Comparison of ENCODE assay signal across 8 cellular contexts in genomic region chr10:48656241-48656921, GRCh38. TPM values are rescaled to one million over a fixed set of nuclear protein-coding genes. Genes with fewer than 3 reads are reported as not detected.
DNase-seq lines count a peak whose midpoint lies in the region; ATAC-seq and TF ChIP-seq lines count a peak whose summit lies in the region.

No MANE protein-coding gene starts in this region.

- peak overlapping the region; percentile 75 for H3K9ac ChIP-seq in SK-N-SH

- H3K4me3 ChIP-seq in GM23338 (peak overlapping the region; percentile 57), SK-N-SH (ENCODE audit: low read depth in 2 of 2, low read length in 1 of 2) (peak overlapping the region; percentile 69 to 71), osteoblast (ENCODE audit: insufficient read depth, low read length) (peak overlapping the region; percentile 78), testis (peak overlapping the region; percentile 51 to 63)

- H3K9me3 Mint-ChIP-seq in GM23338: no peaks in the 10 kb centered on the region
- H3K9me3 Mint-ChIP-seq in activated naive CD4-positive, alpha-beta T cell treated with anti-CD3 and anti-CD28 coated beads, Interleukin-2, amount 50 U/mL, for 24 hours: no peaks in the 10 kb centered on the region

- peaks cover 15% of the 10 kb centered on the region for H3K27me3 Mint-ChIP-seq in GM23338 (ENCODE audit: insufficient read depth, low read depth, poor library complexity)
- peaks cover 17% of the 10 kb centered on the region for H3K27me3 Mint-ChIP-seq in activated naive CD4-positive, alpha-beta T cell treated with anti-CD3 and anti-CD28 coated beads, Interleukin-2, amount 50 U/mL, for 24 hours

- H3K27ac ChIP-seq in GM23338 (ENCODE audit: low read depth) (no peak overlapping the region), SK-N-SH (ENCODE audit: low read depth in 2 of 2, low read length in 1 of 2) (peak overlapping the region; percentile 69 to 74; a peak in 2 of 4 replicates), osteoblast (ENCODE audit: low read depth, low read length) (peak overlapping the region; percentile 4), testis (no peak overlapping the region)

- DNase-seq in ELR (ENCODE audit: low read depth) (peak; percentile 89), GM23338 (ENCODE audit: low spot score) (peak; percentile 92), Kasumi-1 (lab: John Stamatoyannopoulos, UW) (peak; percentile 91), SK-N-SH (peak; percentile 97), head of caudate nucleus (peak; percentile 78 to 97 (median 92)), osteoblast (ENCODE audit: insufficient read length, low spot score, missing footprints) (peak; percentile 99), testis (peak; percentile 94)

- intact Hi-C loops in head of caudate nucleus (cut with DNase I) (loop anchor here (1.0 to 10.0 kb wide), 3 partner anchors 52 to 289 kb away; partner anchors contain the start of gene ARHGAP22), testis (cut with DNase I; ENCODE audit: low total_unique reads) (loop anchor here (5.0 kb wide), 1 partner anchor 104 kb away; no protein-coding TSS in a partner anchor)

- peak; percentile 93 for TF ChIP-seq RAD21 in SK-N-SH (IDR thresholded peaks at IDR 0.05; ENCODE audit: low read length)

- peak in 1 of 2 experiments; percentile 26; a peak in 1 of 4 replicates for TF ChIP-seq EP300 in SK-N-SH (IDR thresholded peaks at IDR 0.05; ENCODE audit: borderline replicate concordance in 1 of 2, low read depth in 1 of 2, low read length in 1 of 2)

- ATAC-seq in GM23338: peak; percentile 82

- peak overlapping the region; percentile 68 for H3K4me3 Mint-ChIP-seq in GM23338
- H3K4me3 Mint-ChIP-seq in activated naive CD4-positive, alpha-beta T cell treated with anti-CD3 and anti-CD28 coated beads, Interleukin-2, amount 50 U/mL, for 24 hours: peak overlapping the region; percentile 80

- no peaks in the 10 kb centered on the region for H3K36me3 Mint-ChIP-seq in GM23338 (ENCODE audit: low read depth)
- H3K36me3 Mint-ChIP-seq in activated naive CD4-positive, alpha-beta T cell treated with anti-CD3 and anti-CD28 coated beads, Interleukin-2, amount 50 U/mL, for 24 hours: no peaks in the 10 kb centered on the region

- no peak overlapping the region for H3K27ac Mint-ChIP-seq in GM23338
- no peak overlapping the region for H3K27ac Mint-ChIP-seq in activated naive CD4-positive, alpha-beta T cell treated with anti-CD3 and anti-CD28 coated beads, Interleukin-2, amount 50 U/mL, for 24 hours

- no peaks in the 10 kb centered on the region for H3K79me2 ChIP-seq in GM23338 (replicated peaks; ENCODE audit: insufficient read depth)
- H3K79me2 ChIP-seq in SK-N-SH (ENCODE audit: insufficient read depth): peaks cover 31% of the 10 kb centered on the region; the same call in 1 of the 2 replicates
- H3K79me2 ChIP-seq in osteoblast (ENCODE audit: insufficient read depth, low read length): peaks cover 36% of the 10 kb centered on the region

- H3K9me2 ChIP-seq in GM23338 (ENCODE audit: insufficient read depth) (no peaks in the 10 kb centered on the region), SK-N-SH (no peaks in the 10 kb centered on the region)

- H2AFZ ChIP-seq in GM23338 (peak overlapping the region; percentile 99), SK-N-SH (ENCODE audit: low read depth) (peak overlapping the region; percentile 100), osteoblast (ENCODE audit: low read length) (peak overlapping the region; percentile 92)

- H3K4me1 ChIP-seq in GM23338 (ENCODE audit: insufficient read depth) (peaks cover 8% of the 10 kb centered on the region; the same call in 1 of the 2 replicates), SK-N-SH (ENCODE audit: control insufficient read depth in 1 of 2, insufficient read depth in 2 of 2, low read depth in 1 of 2, low read length in 1 of 2) (peaks cover 5 to 20% of the 10 kb centered on the region in 2 experiments; a peak in 2 of 4 replicates), osteoblast (ENCODE audit: insufficient read depth, low read length) (peaks cover 20% of the 10 kb centered on the region), testis (peaks cover 8% of the 10 kb centered on the region)

- 5% methylated on average over 14 of the region's 46 CpGs for WGBS in SK-N-SH (ENCODE audit: low lambda C conversion rate)
- WGBS in testis, 2 donors: 2% methylated on average over 44 of the region's 46 CpGs; no CpG with 5 or more reads in 1 of the 2 donors

- TF ChIP-seq CTCF in GM23338 (conservative IDR thresholded peaks at IDR 0.05; ENCODE audit: low read depth in 2 of 2): peak; percentile 67 to 93
- peak; percentile 85 for TF ChIP-seq CTCF in SK-N-SH (IDR thresholded peaks at IDR 0.05)
- TF ChIP-seq CTCF in osteoblast (IDR thresholded peaks at IDR 0.05; ENCODE audit: extremely low read depth, low read depth, low read length): peak; percentile 89
- TF ChIP-seq CTCF in testis (IDR thresholded peaks at IDR 0.05): peak; percentile 97 to 99 (median 99)

- CTCF ChIA-PET in SK-N-SH (lab: Yijun Ruan, JAX): interaction anchor here (0.5 to 14.1 kb wide), 187 partner anchors 8 to 1105 kb away, joined by 3 to 662 read pairs (median 5); partner anchors contain the start of genes ARHGAP22, LRRC18, OGDHL and WDFY4

- no peaks in the 10 kb centered on the region for H4K20me1 ChIP-seq in GM23338 (replicated peaks; ENCODE audit: insufficient read depth)
- no peaks in the 10 kb centered on the region for H4K20me1 ChIP-seq in SK-N-SH (ENCODE audit: insufficient read depth)
- no peaks in the 10 kb centered on the region for H4K20me1 ChIP-seq in osteoblast (ENCODE audit: insufficient read depth, low read length)

- H3K9me3 ChIP-seq in SK-N-SH (no peaks in the 10 kb centered on the region), osteoblast (ENCODE audit: low read depth, low read length) (no peaks in the 10 kb centered on the region), testis (no peaks in the 10 kb centered on the region)

- POLR2A ChIA-PET in SK-N-SH (lab: Yijun Ruan, JAX): interaction anchor here (0.8 to 2.5 kb wide), 6 partner anchors 32 to 293 kb away, joined by 3 to 25 read pairs (median 4); partner anchors contain the start of gene ARHGAP22

- no peaks in the 10 kb centered on the region for H3F3A ChIP-seq in GM23338 (replicated peaks; ENCODE audit: low read depth)
- H3F3A ChIP-seq in SK-N-SH (replicated peaks; ENCODE audit: insufficient read depth): no peaks in the 10 kb centered on the region

- H3K4me2 ChIP-seq in GM23338 (peak overlapping the region; percentile 88), SK-N-SH (peak overlapping the region; percentile 99), osteoblast (ENCODE audit: insufficient read depth, low read length) (peak overlapping the region; percentile 95)

- H3K36me3 ChIP-seq in GM23338 (ENCODE audit: insufficient read depth) (no peaks in the 10 kb centered on the region), SK-N-SH (replicated peaks in 1 of 2; ENCODE audit: control insufficient read depth in 1 of 2, insufficient read depth in 2 of 2, low read length in 1 of 2) (peaks cover 0 to 7% of the 10 kb centered on the region in 2 experiments), osteoblast (ENCODE audit: insufficient read depth, low read length) (peaks cover 5% of the 10 kb centered on the region), testis (ENCODE audit: low read depth, missing control alignments) (no peaks in the 10 kb centered on the region)

- H3K4me1 Mint-ChIP-seq in GM23338: peaks cover 6% of the 10 kb centered on the region
- peaks cover 10% of the 10 kb centered on the region for H3K4me1 Mint-ChIP-seq in activated naive CD4-positive, alpha-beta T cell treated with anti-CD3 and anti-CD28 coated beads, Interleukin-2, amount 50 U/mL, for 24 hours

- TF ChIP-seq POLR2A in testis (IDR thresholded peaks at IDR 0.05): no peak

- peaks cover 20% of the 10 kb centered on the region for H3K27me3 ChIP-seq in GM23338 (ENCODE audit: insufficient read depth)
- H3K27me3 ChIP-seq in SK-N-SH (ENCODE audit: insufficient read depth): no peaks in the 10 kb centered on the region
- peaks cover 11% of the 10 kb centered on the region for H3K27me3 ChIP-seq in osteoblast (ENCODE audit: insufficient read depth, low read length)
- no peaks in the 10 kb centered on the region for H3K27me3 ChIP-seq in testis

TF ChIP-seq in GM23338, 12 proteins besides CTCF, POLR2A, EP300 and RAD21:
- no peak for TF ChIP-seq JUNB (IDR thresholded peaks at IDR 0.05; ENCODE audit: unreplicated experiment)

TF ChIP-seq in SK-N-SH, 30 proteins besides CTCF, POLR2A, EP300 and RAD21 (continues in another document):
- TF ChIP-seq TEAD4 (IDR thresholded peaks at IDR 0.05; ENCODE audit: borderline replicate concordance, insufficient read depth) (0 out of 2 replicates have a peak, but pooled peaks have one; percentile 10), FOSL2 (IDR thresholded peaks at IDR 0.05; ENCODE audit: borderline replicate concordance, low read depth) (no peak), SIN3A (IDR thresholded peaks at IDR 0.05; ENCODE audit: borderline replicate concordance, low read depth, low read length) (peak; percentile 67; the same call in 1 of the 2 replicates), GABPA (IDR thresholded peaks at IDR 0.05; ENCODE audit: low read depth) (peak; percentile 56), PBX3 (IDR thresholded peaks at IDR 0.05) (peak; percentile 12; the same call in 1 of the 2 replicates)

RNA-seq across cellular contexts. Expression of gene WDFY4, which starts 28.3 kb away (rescaled TPM):
- total RNA-seq in GM23338 (2014; rRNA removed; shearing (Covaris generic)): 0.14 TPM in 1 of 2 replicates, not detected in the other
- not detected in 2 replicates for polyA plus RNA-seq in GM23338 (2016; fragmentation: Nextera tagmentation; extraction: Ambion mirVana)
- not detected in 2 replicates for polyA plus RNA-seq in SK-N-SH (2012; rRNA removed)
- polyA plus RNA-seq in SK-N-SH (2012; cell fraction: cytosol; rRNA removed): not detected in 2 replicates
- polyA plus RNA-seq in SK-N-SH (2012; cell fraction: nucleus; rRNA removed): not detected in 2 replicates
- under 0.01 and 0.36 TPM in 2 replicates for total RNA-seq in osteoblast
- 10 to 100 TPM; 10.2 to 18.4 TPM for total RNA-seq in testis
- 21.5 TPM for polyA plus RNA-seq in testis (ENCODE audit: insufficient read depth, low read depth, low replicate concordance)

RNA-seq across cellular contexts. Expression of gene ARHGAP22, which starts 51.5 kb away (rescaled TPM):
- 10.7 and 11.3 TPM in 2 replicates for total RNA-seq in GM23338 (2014; rRNA removed; shearing (Covaris generic))
- polyA plus RNA-seq in GM23338 (2016; fragmentation: Nextera tagmentation; extraction: Ambion mirVana) (4.8 and 5.5 TPM in 2 replicates), SK-N-SH (2012; rRNA removed) (12.4 and 13.8 TPM in 2 replicates), testis (ENCODE audit: insufficient read depth, low read depth, low replicate concordance) (8.8 TPM)
- 9.9 and 11.6 TPM in 2 replicates for polyA plus RNA-seq in SK-N-SH (2012; cell fraction: cytosol; rRNA removed)
- 35.6 and 42.2 TPM in 2 replicates for polyA plus RNA-seq in SK-N-SH (2012; cell fraction: nucleus; rRNA removed)
- total RNA-seq in osteoblast (45.6 and 50.1 TPM in 2 replicates), testis (10 to 100 TPM in 1 of 2 donors, 1 to 10 TPM in 1; 6.2 to 11.9 TPM)

Comparison
In these comparisons a context has a peak if more than half of its experiments do, and no peak if none do; other contexts are left out.
1. H3K27ac ChIP-seq: peak in SK-N-SH (2 of 2) and osteoblast (single experiment); none in GM23338 (single experiment) and testis (0 of 2).
2. Peak in every context shown above with its lines, with median percentiles within 50 percentile points of each other: DNase-seq, H2AFZ ChIP-seq, H3K4me2 ChIP-seq, H3K4me3 ChIP-seq and CTCF ChIP-seq.